ENCODE assay signal across 18 cellular contexts in genomic region chr3:195453236-195453635, GRCh38. TPM values are rescaled to one million over a fixed set of nuclear protein-coding genes. Genes with fewer than 3 reads are reported as not detected.
DNase-seq lines count a peak whose midpoint lies in the region; ATAC-seq, FAIRE-seq and TF ChIP-seq lines count a peak whose summit lies in the region.
"Had no signal": no experiment of that assay in that cellular context is flagged by ENCODE, and none has a peak within 500 bp of the region (broad histone marks: within the 10 kb centered on the region; RNA-seq: fewer than 3 reads in every experiment).

No MANE protein-coding gene starts in this region.

- H3K4me1 ChIP-seq in K562 (replicated peaks in 1 of 2; ENCODE audit: control insufficient read depth in 2 of 2, insufficient read depth in 2 of 2, low read length in 2 of 2), result peaks cover 12 to 21% of the 10 kb centered on the region in 2 experiments

- no peak overlapping the region for H3K4me2 ChIP-seq in K562 (ENCODE audit: insufficient read depth, low read length)

- peaks cover 2% of the 10 kb centered on the region for H3K4me1 Mint-ChIP-seq in stimulated activated effector memory CD8-positive, alpha-beta T cell treated with anti-CD3 and anti-CD28 coated beads, Interleukin-12 subunit alpha, Interleukin-12 subunit beta, amount 100 ng/mL, for 72 hours

- H3K4me3 ChIP-seq in K562, result no peak overlapping the region
- H3K4me3 ChIP-seq: Peyer's patch had no signal

- no peak overlapping the region for H3K27ac ChIP-seq in K562 (ENCODE audit: extremely low read depth, low read depth, low read length)
- H3K27ac ChIP-seq: C4-2B had no signal

- in situ Hi-C loops in K562 (cut with MboI), result no loop called here

- no peak for TF ChIP-seq CTCF in K562 (IDR thresholded peaks at IDR 0.05 in 2 of 3, conservative IDR thresholded peaks at IDR 0.05 in 1 of 3; ENCODE audit: insufficient read depth in 2 of 3, low read depth in 1 of 3, low read length in 3 of 3)

- H3K9ac ChIP-seq in K562 (ENCODE audit: insufficient read depth in 1 of 2, low read depth in 2 of 2, low read length in 2 of 2), result no peak overlapping the region

- no TSS peak for BruUV-seq in K562 (replicated peaks; lab: Mats Ljungman, UMichigan)

- TF ChIP-seq POLR2A in K562 (conservative IDR thresholded peaks at IDR 0.05), result no peak

- no peaks in the 10 kb centered on the region for H3K36me3 Mint-ChIP-seq in stimulated activated effector memory CD8-positive, alpha-beta T cell treated with anti-CD3 and anti-CD28 coated beads, Interleukin-12 subunit alpha, Interleukin-12 subunit beta, amount 100 ng/mL, for 72 hours

- H3K4me3 Mint-ChIP-seq in stimulated activated effector memory CD8-positive, alpha-beta T cell treated with anti-CD3 and anti-CD28 coated beads, Interleukin-12 subunit alpha, Interleukin-12 subunit beta, amount 100 ng/mL, for 72 hours, result no peak overlapping the region

- intact Hi-C loops in K562 (cut with micrococcal nuclease), result no loop called here

- POLR2A ChIA-PET in K562 (lab: Yijun Ruan, JAX), result interaction anchor here (1.6 to 1.7 kb wide), 2 partner anchors 10 to 11 kb away, joined by 5 to 7 read pairs; partner anchors contain the start of gene ACAP2

- TF ChIP-seq RAD21 in K562 (CRISPR knock-in tag; conservative IDR thresholded peaks at IDR 0.05 in 1 of 2, IDR thresholded peaks at IDR 0.05 in 1 of 2), result no peak

- peak overlapping the region; percentile 85 for H2AFZ ChIP-seq in K562 (ENCODE audit: low read depth, low read length)

- 0% methylated on average over 3 of the region's 3 CpGs for WGBS in K562 (ENCODE audit: insufficient coverage, low coverage, missing lambda C conversion rate)

- no peaks in the 10 kb centered on the region for H3K79me2 ChIP-seq in K562 (ENCODE audit: control insufficient read depth, insufficient read depth, low read length)

- peak; percentile 52 for FAIRE-seq in K562 (lab: Jason Lieb, UNC)

- no peak overlapping the region for H3K27ac Mint-ChIP-seq in stimulated activated effector memory CD8-positive, alpha-beta T cell treated with anti-CD3 and anti-CD28 coated beads, Interleukin-12 subunit alpha, Interleukin-12 subunit beta, amount 100 ng/mL, for 72 hours

- H4K20me1 ChIP-seq in K562 (replicated peaks; ENCODE audit: control insufficient read depth, insufficient read depth, low read length), result no peaks in the 10 kb centered on the region

- TF ChIP-seq EP300 in K562 (IDR thresholded peaks at IDR 0.05; ENCODE audit: low read length), result peak; percentile 78

- no peaks in the 10 kb centered on the region for H3K9me1 ChIP-seq in K562 (ENCODE audit: control insufficient read depth, insufficient read depth, low read length)

- no peaks in the 10 kb centered on the region for H3K36me3 ChIP-seq in K562 (ENCODE audit: control insufficient read depth, insufficient read depth, low read length)
- H3K36me3 ChIP-seq: Peyer's patch had no signal

- no peaks in the 10 kb centered on the region for H3K27me3 ChIP-seq in K562 (ENCODE audit: control insufficient read depth in 2 of 2, insufficient read depth in 2 of 2, low read length in 2 of 2)
- H3K27me3 ChIP-seq: Peyer's patch had no signal

- 0 out of 3 replicates have a peak, but pooled peaks have one; percentile 11 for ATAC-seq in K562
- peak; percentile 63 for ATAC-seq in stimulated activated effector memory CD8-positive, alpha-beta T cell treated with anti-CD3 and anti-CD28 coated beads, Interleukin-12 subunit alpha, Interleukin-12 subunit beta, amount 100 ng/mL, for 72 hours
- ATAC-seq: HCT116 had no signal

- no peaks in the 10 kb centered on the region for H3K9me3 ChIP-seq in K562 (replicated peaks; ENCODE audit: control insufficient read depth, insufficient read depth, low read depth, low read length)
- H3K9me3 ChIP-seq: Peyer's patch had no signal

- no peaks in the 10 kb centered on the region for H3K9me3 Mint-ChIP-seq in stimulated activated effector memory CD8-positive, alpha-beta T cell treated with anti-CD3 and anti-CD28 coated beads, Interleukin-12 subunit alpha, Interleukin-12 subunit beta, amount 100 ng/mL, for 72 hours

- DNase-seq in activated effector memory CD4-positive, alpha-beta T cell treated with anti-CD3 and anti-CD28 coated beads, Interleukin-2, amount 50 U/mL, for 16 hours, result peak; percentile 58
- DNase-seq in activated effector memory CD4-positive, alpha-beta T cell treated with Interleukin-2 at 50 U/mL for 16 hours, result no peak
- DNase-seq in LoVo (ENCODE audit: low spot score) (peak; percentile 59), K562 (ENCODE audit: extremely low read depth in 1 of 4, low spot score in 3 of 4) (no peak), iPS-NIHi11 (ENCODE audit: low spot score) (no peak), NCI-H82 treated with DMSO at 0.1 percent for 48 hours (lab: John Stamatoyannopoulos, UW; ENCODE audit: unreplicated experiment) (no peak)
- DNase-seq in stimulated activated effector memory CD8-positive, alpha-beta T cell treated with anti-CD3 and anti-CD28 coated beads, Interleukin-12 subunit alpha, Interleukin-12 subunit beta, amount 100 ng/mL, for 72 hours (ENCODE audit: low spot score in 2 of 2), result no peak
- DNase-seq: ACHN, GOT3, KBM-7, NCI-H187, NCI-H2107, NCI-H226, NCI-H524 treated with DMSO at 0.1 percent for 48 hours, Right ventricle myocardium superior had no signal

- CTCF ChIA-PET in K562 (lab: Yijun Ruan, JAX; ENCODE audit: low intra/inter-chr PET ratio), result no interaction called here

TF ChIP-seq in K562, 482 proteins besides CTCF, POLR2A, EP300 and RAD21 (continues in another document):
- TF ChIP-seq MCM7 (IDR thresholded peaks at IDR 0.05) (no peak), L3MBTL2 (IDR thresholded peaks at IDR 0.05) (no peak), HES1 (IDR thresholded peaks at IDR 0.05; ENCODE audit: low read depth) (no peak), SRSF7 (optimal IDR thresholded peaks at IDR 0.05; ENCODE audit: low read depth, low read length) (no peak), SOX6 (IDR thresholded peaks at IDR 0.05) (peak; percentile 47; the same call in 1 of the 2 replicates), GTF2F1 (IDR thresholded peaks at IDR 0.05; ENCODE audit: low read depth, low read length) (no peak), HMGN3 (IDR thresholded peaks at IDR 0.05; ENCODE audit: borderline replicate concordance, extremely low read depth, insufficient read length, low read depth, low read length) (no peak), EWSR1 (IDR thresholded peaks at IDR 0.05; ENCODE audit: borderline replicate concordance, low read depth, partially characterized antibody) (no peak), NR1H2 (CRISPR knock-in tag; IDR thresholded peaks at IDR 0.05) (no peak), ARID1B (IDR thresholded peaks at IDR 0.05) (peak; percentile 76), TAF1 (IDR thresholded peaks at IDR 0.05; ENCODE audit: control insufficient read depth, extremely low read depth, insufficient read depth, low read length, severe bottlenecking) (no peak), MTF1 (CRISPR knock-in tag; IDR thresholded peaks at IDR 0.05; ENCODE audit: borderline replicate concordance) (no peak), RUNX1 (IDR thresholded peaks at IDR 0.05; ENCODE audit: low read depth) (no peak)

RNA-seq across cellular contexts. Expression of gene ACAP2, which starts 10.4 kb away (rescaled TPM):
- total RNA-seq in K562 (2011; cell fraction: chromatin; rRNA removed; ENCODE audit: low replicate concordance), result 62.8 and 189 TPM in 2 replicates
- 38.7 and 57.9 TPM in 2 replicates for total RNA-seq in K562 (2011; cell fraction: nucleolus; rRNA removed)
- total RNA-seq in K562 (2011; cell fraction: nucleoplasm; rRNA removed), result 77.0 and 137 TPM in 2 replicates
- 29.4 and 36.9 TPM in 2 replicates for total RNA-seq in K562 (2014; rRNA removed)
- 52.7 and 62.3 TPM in 2 replicates for total RNA-seq in K562 (2014; rRNA removed; fragmentation: Illumina TruSeq; extraction: Trizol)
- total RNA-seq in K562 (2015; rRNA removed; fragmentation: Illumina TruSeq; extraction: Trizol), result 44.8 and 50.7 TPM in 2 replicates
- total RNA-seq in K562 (2021), result 40.1 and 40.6 TPM in 2 replicates
- 25.0 and 34.4 TPM in 2 replicates for polyA plus RNA-seq in K562 (2011; rRNA removed)
- polyA plus RNA-seq in K562 (2011; cell fraction: cytosol; rRNA removed), result 6.8 and 12.6 TPM in 2 replicates
- polyA plus RNA-seq in K562 (2011; cell fraction: nucleus; rRNA removed), result 16.4 and 18.5 TPM in 2 replicates
- 16.3 and 25.4 TPM in 2 replicates for polyA plus RNA-seq in K562 (2012)
- 24.3 and 27.5 TPM in 2 replicates for polyA plus RNA-seq in K562 (2014; fragmentation: Illumina TruSeq; extraction: Trizol)
- polyA plus RNA-seq in K562 (2014; fragmentation: Nextera tagmentation; extraction: Ambion mirVana), result 10 to 100 TPM; 10.6 to 12.3 TPM
- polyA plus RNA-seq in K562 (2014; rRNA removed), result 16.8 and 18.1 TPM in 2 replicates
- 124 and 128 TPM in 2 replicates for polyA minus RNA-seq in K562 (2011; rRNA and poly(A)+ RNA removed)
- 34.7 and 48.2 TPM in 2 replicates for polyA minus RNA-seq in K562 (2011; cell fraction: cytosol; rRNA and poly(A)+ RNA removed)
- 53.2 and 81.9 TPM in 2 replicates for polyA minus RNA-seq in K562 (2011; cell fraction: nucleus; rRNA and poly(A)+ RNA removed)

Comparison
In these comparisons a context has a peak if more than half of its experiments do, and no peak if none do; other contexts are left out.
1. DNase-seq: peak in activated effector memory CD4-positive, alpha-beta T cell treated with anti-CD3 and anti-CD28 coated beads, Interleukin-2, amount 50 U/mL, for 16 hours (single experiment) and LoVo (single experiment); none in activated effector memory CD4-positive, alpha-beta T cell treated with Interleukin-2 at 50 U/mL for 16 hours (single experiment), K562 (0 of 4), stimulated activated effector memory CD8-positive, alpha-beta T cell treated with anti-CD3 and anti-CD28 coated beads, Interleukin-12 subunit alpha, Interleukin-12 subunit beta, amount 100 ng/mL, for 72 hours (0 of 2), iPS-NIHi11 (single experiment) and NCI-H82 treated with DMSO at 0.1 percent for 48 hours (single experiment).